Comparison of ENCODE assay signal across 21 cellular contexts in genomic region chr22:42440728-42441127, GRCh38. TPM values are rescaled to one million over a fixed set of nuclear protein-coding genes. Genes with fewer than 3 reads are reported as not detected.
"Had no signal": no experiment of that assay in that cellular context is flagged by ENCODE, and none has a peak within 500 bp of the region (broad histone marks: within the 10 kb centered on the region; RNA-seq: fewer than 3 reads in every experiment).

No MANE protein-coding gene starts in this region.

- H3K27me3 Mint-ChIP-seq: activated CD4-positive, alpha-beta memory T cell treated with anti-CD3 and anti-CD28 coated beads for 36 hours; activated T-helper 17 cell treated with anti-CD3 and anti-CD28 coated beads, Interleukin-2, amount 50 U/mL, for 72 hours had no signal

- H3K27ac ChIP-seq: brain microvascular endothelial cell had no signal

- ATAC-seq: activated CD4-positive, alpha-beta T cell treated with anti-CD3 and anti-CD28 coated beads for 36 hours; activated T-helper 17 cell treated with anti-CD3 and anti-CD28 coated beads, Interleukin-2, amount 50 U/mL, for 72 hours; left cardiac atrium; stimulated activated naive B cell treated with anti-CD40 and anti-IgM and Interleukin-4, amounts not matched to agents 10 μg/mL and 1 μg/mL and 100 μg/mL, for 72 hours; WTC11 had no signal

- H3K36me3 ChIP-seq: brain microvascular endothelial cell, sigmoid colon, upper lobe of right lung had no signal

- H3K4me3 ChIP-seq: sigmoid colon, upper lobe of right lung had no signal

- H3K36me3 Mint-ChIP-seq: activated CD4-positive, alpha-beta memory T cell treated with anti-CD3 and anti-CD28 coated beads for 36 hours; naive thymus-derived CD4-positive, alpha-beta T cell; stimulated activated naive B cell treated with anti-CD40 and anti-IgM and Interleukin-4, amounts not matched to agents 10 μg/mL and 1 μg/mL and 100 μg/mL, for 72 hours; WTC11 had no signal

- H3K9me3 ChIP-seq: sigmoid colon, upper lobe of right lung had no signal

- H3K4me3 Mint-ChIP-seq: activated CD4-positive, alpha-beta memory T cell treated with anti-CD3 and anti-CD28 coated beads for 36 hours; activated CD4-positive, alpha-beta T cell treated with anti-CD3 and anti-CD28 coated beads for 36 hours; WTC11 had no signal

- H3K27ac Mint-ChIP-seq: activated CD4-positive, alpha-beta T cell treated with anti-CD3 and anti-CD28 coated beads for 36 hours; WTC11 had no signal

- H3K27me3 ChIP-seq: brain microvascular endothelial cell had no signal

- H3K9me3 Mint-ChIP-seq: activated CD4-positive, alpha-beta memory T cell treated with anti-CD3 and anti-CD28 coated beads for 36 hours; activated T-helper 17 cell treated with anti-CD3 and anti-CD28 coated beads, Interleukin-2, amount 50 U/mL, for 72 hours; naive thymus-derived CD4-positive, alpha-beta T cell; stimulated activated naive B cell treated with anti-CD40 and anti-IgM and Interleukin-4, amounts not matched to agents 10 μg/mL and 1 μg/mL and 100 μg/mL, for 72 hours; WTC11 had no signal

- DNase-seq: activated CD4-positive, alpha-beta memory T cell treated with anti-CD3 and anti-CD28 coated beads for 36 hours; activated CD4-positive, alpha-beta T cell treated with anti-CD3 and anti-CD28 coated beads for 36 hours; activated naive CD4-positive, alpha-beta T cell treated with Interleukin-2 at 50 U/mL for 16 hours; activated T-cell treated with anti-CD3 and anti-CD28 coated beads for 4 hours; aorta; brain microvascular endothelial cell; central memory CD4-positive, alpha-beta T cell; foreskin melanocyte; glutamatergic neuron; hippocampal formation; left cardiac atrium; mesenchymal stem cell; naive thymus-derived CD4-positive, alpha-beta T cell; sigmoid colon; stimulated activated CD4-positive, alpha-beta T cell treated with anti-CD3 and anti-CD28 coated beads, Interleukin-4, amount 100 ng/mL, for 4 hours; stimulated activated naive B cell treated with anti-CD40 and anti-IgM and Interleukin-4, amounts not matched to agents 10 μg/mL and 1 μg/mL and 100 μg/mL, for 72 hours; upper lobe of right lung had no signal

RNA-seq across cellular contexts. Expression of gene NFAM1, which starts 8.5 kb away (rescaled TPM):
- total RNA-seq: epithelial cell of proximal tubule had no signal
- polyA plus RNA-seq: fibroblast of lung had no signal
